12 cellular contexts compared by ENCODE assay signal in the genomic region with DNA sequence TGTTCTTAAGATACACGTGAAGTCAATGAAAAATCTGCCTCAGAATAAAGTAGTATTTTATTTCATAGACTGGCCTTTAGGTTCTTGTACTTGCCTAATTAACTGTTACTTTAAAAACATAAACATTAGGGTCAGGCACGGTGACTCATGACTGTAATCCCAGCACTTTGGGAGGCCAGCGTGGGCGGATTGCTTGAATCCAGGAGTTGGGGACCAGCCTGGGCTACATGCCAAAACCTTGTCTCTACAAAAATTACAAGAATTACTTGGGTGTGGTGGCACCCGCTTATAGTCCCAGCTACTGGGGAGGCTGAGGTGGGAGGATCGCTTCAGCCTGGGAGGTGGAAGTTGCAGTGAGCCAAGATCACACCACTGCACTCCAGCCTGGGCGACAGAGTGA. TPM values are rescaled to one million over a fixed set of nuclear protein-coding genes. Genes with fewer than 3 reads are reported as not detected.
DNase-seq lines count a peak whose midpoint lies in the region; ATAC-seq and TF ChIP-seq lines count a peak whose summit lies in the region.
"Had no signal": no experiment of that assay in that cellular context is flagged by ENCODE, and none has a peak within 500 bp of the region (broad histone marks: within the 10 kb centered on the region; RNA-seq: fewer than 3 reads in every experiment).

No MANE protein-coding gene starts in this region.

- H3K9me3 ChIP-seq in AG04450 (ENCODE audit: control insufficient read depth, insufficient read depth, low read length) (no peaks in the 10 kb centered on the region), liver (ENCODE audit: control insufficient read depth in 4 of 4, low read length in 3 of 4) (no peaks in the 10 kb centered on the region)

- no peaks in the 10 kb centered on the region for H3K27me3 ChIP-seq in AG04450 (ENCODE audit: control insufficient read depth, insufficient read depth, low read length)
- H3K27me3 ChIP-seq in liver (ENCODE audit: control insufficient read depth in 4 of 4, insufficient read depth in 4 of 4, low read length in 3 of 4) = no peaks in the 10 kb centered on the region

- TF ChIP-seq CTCF in AG04450 (IDR thresholded peaks at IDR 0.05; ENCODE audit: low read depth, low read length) (no peak), liver (IDR thresholded peaks at IDR 0.05; ENCODE audit: low read depth, low read length, missing input control) (no peak)

- POLR2A ChIA-PET in AG04450 (lab: Yijun Ruan, JAX) = no interaction called here

- CTCF ChIA-PET in AG04450 (lab: Charles Lee) = interaction anchor here (1.3 to 4.8 kb wide), 11 partner anchors 11 to 402 kb away, joined by 3 to 68 read pairs (median 8); a partner anchor contains a TSS

- H3K4me3 ChIP-seq in AG04450 (ENCODE audit: low read depth, low read length) (no peak overlapping the region), liver (ENCODE audit: low read depth in 1 of 3, low read length in 3 of 3) (no peak overlapping the region)

- peaks cover 4 to 48% (median 35%) of the 10 kb centered on the region in 4 donors for H3K4me1 ChIP-seq in liver (ENCODE audit: control insufficient read depth in 4 of 4, insufficient read depth in 4 of 4, low read length in 3 of 4)

- WGBS in liver = 57% methylated on average over 7 of the region's 7 CpGs

- no peak for TF ChIP-seq RAD21 in liver (IDR thresholded peaks at IDR 0.05)

- H3K36me3 ChIP-seq in liver (ENCODE audit: control insufficient read depth in 4 of 4, insufficient read depth in 3 of 4, low read depth in 1 of 4, low read length in 3 of 4) = peaks cover 3 to 24% (median 19%) of the 10 kb centered on the region in 4 donors

- ATAC-seq in GM21367 (IDR thresholded peaks at IDR 0.05; ENCODE audit: unreplicated experiment) = no peak
- no peak for ATAC-seq in HG02885 (IDR thresholded peaks at IDR 0.05; ENCODE audit: poor library complexity, unreplicated experiment)
- ATAC-seq: activated CD8-positive, alpha-beta T cell treated with anti-CD3 and anti-CD28 coated beads for 36 hours had no signal

- H3K27ac ChIP-seq in AG04450 (ENCODE audit: low read depth, low read length) = no peak overlapping the region
- peak overlapping the region; percentile 27 to 45 for H3K27ac ChIP-seq in liver (ENCODE audit: low read depth in 1 of 2, low read length in 2 of 2)
- H3K27ac ChIP-seq: parathyroid adenoma had no signal

- H3K9ac ChIP-seq in liver (ENCODE audit: low read depth in 1 of 2, low read length in 2 of 2) = no peak overlapping the region
- H3K9ac ChIP-seq: parathyroid adenoma had no signal

- DNase-seq in AG04450 (ENCODE audit: low read depth, low spot score) (peak; percentile 60), HUDEP-2 (lab: John Stamatoyannopoulos, UW; ENCODE audit: unreplicated experiment in 76 of 76) (peak in 72 of 76 experiments; percentile 8 to 86 (median 62)), brain pericyte (ENCODE audit: low read depth, low spot score) (peak; percentile 17), NCI-H1417 treated with DMSO at 0.1 percent for 48 hours (lab: John Stamatoyannopoulos, UW) (no peak), iPS-NIHi7 (ENCODE audit: extremely low spot score) (no peak)
- DNase-seq: activated CD8-positive, alpha-beta T cell treated with anti-CD3 and anti-CD28 coated beads for 36 hours; CD4-positive, alpha-beta memory T cell; NCI-H1694 treated with DMSO at 0.1 percent for 48 hours had no signal

TF ChIP-seq in liver, 16 proteins besides CTCF, POLR2A, EP300 and RAD21:
- TF ChIP-seq YY1 (IDR thresholded peaks at IDR 0.05) (no peak), FOXA2 (IDR thresholded peaks at IDR 0.05) (no peak), HNF4A (conservative IDR thresholded peaks at IDR 0.05) (no peak), NR2F2 (IDR thresholded peaks at IDR 0.05) (no peak), SP1 (IDR thresholded peaks at IDR 0.05) (no peak), JUND (IDR thresholded peaks at IDR 0.05) (no peak), TAF1 (conservative IDR thresholded peaks at IDR 0.05) (no peak), GABPA (IDR thresholded peaks at IDR 0.05 in 1 of 2, conservative IDR thresholded peaks at IDR 0.05 in 1 of 2) (no peak), RXRA (IDR thresholded peaks at IDR 0.05) (no peak)
- TF ChIP-seq, protein P1, sequence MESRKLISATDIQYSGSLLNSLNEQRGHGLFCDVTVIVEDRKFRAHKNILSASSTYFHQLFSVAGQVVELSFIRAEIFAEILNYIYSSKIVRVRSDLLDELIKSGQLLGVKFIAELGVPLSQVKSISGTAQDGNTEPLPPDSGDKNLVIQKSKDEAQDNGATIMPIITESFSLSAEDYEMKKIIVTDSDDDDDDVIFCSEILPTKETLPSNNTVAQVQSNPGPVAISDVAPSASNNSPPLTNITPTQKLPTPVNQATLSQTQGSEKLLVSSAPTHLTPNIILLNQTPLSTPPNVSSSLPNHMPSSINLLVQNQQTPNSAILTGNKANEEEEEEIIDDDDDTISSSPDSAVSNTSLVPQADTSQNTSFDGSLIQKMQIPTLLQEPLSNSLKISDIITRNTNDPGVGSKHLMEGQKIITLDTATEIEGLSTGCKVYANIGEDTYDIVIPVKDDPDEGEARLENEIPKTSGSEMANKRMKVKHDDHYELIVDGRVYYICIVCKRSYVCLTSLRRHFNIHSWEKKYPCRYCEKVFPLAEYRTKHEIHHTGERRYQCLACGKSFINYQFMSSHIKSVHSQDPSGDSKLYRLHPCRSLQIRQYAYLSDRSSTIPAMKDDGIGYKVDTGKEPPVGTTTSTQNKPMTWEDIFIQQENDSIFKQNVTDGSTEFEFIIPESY (IDR thresholded peaks at IDR 0.05) = no peak

RNA-seq across cellular contexts. Expression of a gene that starts 16.0 kb away (rescaled TPM):
- polyA plus RNA-seq in AG04450 (2011; rRNA removed) = 0.48 and 0.78 TPM in 2 replicates
- polyA minus RNA-seq in AG04450 (2011; rRNA and poly(A)+ RNA removed) = 0.35 and 0.69 TPM in 2 replicates
- total RNA-seq in liver = 10 to 100 TPM in 1 of 2 donors, 1 to 10 TPM in 1; 2.7 to 12.3 TPM
- 10 to 100 TPM in 1 of 2 donors, 1 to 10 TPM in 1; 2.4 to 10.5 TPM for polyA plus RNA-seq in liver

Comparison
In these comparisons a context has a peak if more than half of its experiments do, and no peak if none do; other contexts are left out.
1. DNase-seq: peak in AG04450 (single experiment), HUDEP-2 (72 of 76) and brain pericyte (single experiment); none in NCI-H1417 treated with DMSO at 0.1 percent for 48 hours (single experiment) and iPS-NIHi7 (single experiment).